In the genomic region with DNA sequence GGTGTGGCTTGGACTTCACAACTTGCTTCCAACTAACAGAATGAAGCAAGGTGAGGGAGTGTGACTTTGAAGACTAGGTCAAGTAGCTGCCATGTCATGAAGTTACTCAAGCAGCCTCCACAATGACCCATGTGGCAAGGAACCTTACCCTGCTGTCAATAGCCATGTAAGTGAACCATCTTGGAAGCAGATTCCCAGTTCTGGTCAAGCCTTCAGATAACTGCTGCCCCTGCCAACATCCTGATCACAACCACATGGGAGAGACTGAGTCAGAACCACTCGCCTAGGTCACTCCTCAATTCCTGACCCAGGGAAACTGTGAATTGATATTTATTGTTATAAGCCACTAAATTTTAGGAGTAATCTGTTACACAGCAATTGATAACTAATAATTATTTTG, we compare ENCODE assay signal across 16 cellular contexts. TPM values are rescaled to one million over a fixed set of nuclear protein-coding genes. Genes with fewer than 3 reads are reported as not detected.
DNase-seq lines count a peak whose midpoint lies in the region; ATAC-seq and TF ChIP-seq lines count a peak whose summit lies in the region.
"Had no signal": no experiment of that assay in that cellular context is flagged by ENCODE, and none has a peak within 500 bp of the region (broad histone marks: within the 10 kb centered on the region; RNA-seq: fewer than 3 reads in every experiment).

No MANE protein-coding gene starts in this region.

- H4K8ac ChIP-seq in neuronal stem cell (ENCODE audit: low read depth, low read length): no peak overlapping the region

- H2BK12ac ChIP-seq in neuronal stem cell (ENCODE audit: low read length): no peak overlapping the region

- no peaks in the 10 kb centered on the region for H3K9me3 ChIP-seq in neuronal stem cell (replicated peaks in 1 of 2; ENCODE audit: control insufficient read depth in 2 of 2, insufficient read depth in 1 of 2, low read depth in 1 of 2, low read length in 2 of 2)

- no peak for ATAC-seq in GM23338
- ATAC-seq in SK-N-SH treated with all-trans-retinoic acid at 6 μM for 48 hours: no peak
- ATAC-seq: GM12878, HCT116 had no signal

- H3K79me2 ChIP-seq in GM23338 (replicated peaks; ENCODE audit: insufficient read depth): peaks cover 51% of the 10 kb centered on the region

- H3K18ac ChIP-seq in neuronal stem cell (ENCODE audit: low read length): no peak overlapping the region

- no peaks in the 10 kb centered on the region; the same call in 2 of the 3 replicates for H3K9me3 Mint-ChIP-seq in GM23338

- peaks cover 6% of the 10 kb centered on the region for H3K79me1 ChIP-seq in neuronal stem cell (ENCODE audit: low read depth, low read length)

- no peaks in the 10 kb centered on the region for H3K36me3 ChIP-seq in GM23338 (ENCODE audit: insufficient read depth)
- H3K36me3 ChIP-seq in neuronal stem cell (replicated peaks in 1 of 2; ENCODE audit: control insufficient read depth in 2 of 2, insufficient read depth in 2 of 2, low read length in 2 of 2): peaks cover 0 to 52% of the 10 kb centered on the region in 2 donors

- H4K20me1 ChIP-seq in GM23338 (replicated peaks; ENCODE audit: insufficient read depth): peaks cover 8% of the 10 kb centered on the region

- no peak overlapping the region for H3K4me2 ChIP-seq in GM23338
- no peak overlapping the region for H3K4me2 ChIP-seq in neuronal stem cell (ENCODE audit: insufficient read depth, low read length, poor library complexity, severe bottlenecking)
- H3K4me2 ChIP-seq: BLaER1 had no signal

- no peak overlapping the region for H3K23ac ChIP-seq in neuronal stem cell (ENCODE audit: low read depth, low read length, poor library complexity)

- H3K4me1 ChIP-seq in GM23338 (ENCODE audit: insufficient read depth): no peaks in the 10 kb centered on the region
- no peaks in the 10 kb centered on the region for H3K4me1 ChIP-seq in neuronal stem cell (ENCODE audit: control insufficient read depth in 2 of 2, insufficient read depth in 1 of 2, low read depth in 1 of 2, low read length in 2 of 2)
- H3K4me1 ChIP-seq: BLaER1 had no signal

- H4K91ac ChIP-seq in neuronal stem cell (ENCODE audit: low read depth, low read length, poor library complexity): no peak overlapping the region

- H2BK120ac ChIP-seq in neuronal stem cell (ENCODE audit: low read depth, low read length): no peak overlapping the region

- 0 out of 2 replicates have a peak, but pooled peaks cover 2% of the 10 kb centered on the region for H3F3A ChIP-seq in GM23338 (replicated peaks; ENCODE audit: low read depth)

- TF ChIP-seq CTCF in AG10803 (conservative IDR thresholded peaks at IDR 0.05; ENCODE audit: low read length) (no peak), GM23338 (conservative IDR thresholded peaks at IDR 0.05; ENCODE audit: low read depth in 2 of 2) (no peak), fibroblast of mammary gland (conservative IDR thresholded peaks at IDR 0.05; ENCODE audit: control insufficient read depth, insufficient read depth, low read depth, low read length) (no peak)

- no peak overlapping the region for H3K4me3 Mint-ChIP-seq in GM23338

- no peaks in the 10 kb centered on the region for H3K9me2 ChIP-seq in GM23338 (ENCODE audit: insufficient read depth)

- no peak overlapping the region for H2AFZ ChIP-seq in GM23338
- H2AFZ ChIP-seq in neuronal stem cell (ENCODE audit: low read length): no peak overlapping the region

- H3K27me3 ChIP-seq in GM23338 (ENCODE audit: insufficient read depth) (no peaks in the 10 kb centered on the region), neuronal stem cell (ENCODE audit: control insufficient read depth in 3 of 3, insufficient read depth in 3 of 3, low read depth in 1 of 3, low read length in 3 of 3) (no peaks in the 10 kb centered on the region)
- H3K27me3 ChIP-seq: BLaER1 had no signal

- WGBS in neuronal stem cell (ENCODE audit: extremely low coverage in 2 of 2, insufficient read length in 2 of 2, insufficient replicate concordance in 1 of 2), 2 donors: no CpG with 5 or more reads among the region's 1 CpG

- H3K27ac ChIP-seq in GM23338 (ENCODE audit: low read depth): 0 out of 2 replicates have a peak overlapping the region, but pooled peaks have one; percentile 39
- H3K27ac ChIP-seq in neuronal stem cell (replicated peaks; ENCODE audit: low read length): no peak overlapping the region
- H3K27ac ChIP-seq: BLaER1, HL-60 had no signal

- no peak overlapping the region for H2BK5ac ChIP-seq in neuronal stem cell (ENCODE audit: low read length)

- no peak overlapping the region for H2BK15ac ChIP-seq in neuronal stem cell (ENCODE audit: low read length)

- H2AK5ac ChIP-seq in neuronal stem cell (ENCODE audit: low read depth, low read length): no peak overlapping the region

- no peak overlapping the region for H3K9ac ChIP-seq in neuronal stem cell (ENCODE audit: low read depth, low read length, poor library complexity)
- H3K9ac ChIP-seq: BLaER1 had no signal

- H3K36me3 Mint-ChIP-seq in GM23338 (ENCODE audit: low read depth): peaks cover 21% of the 10 kb centered on the region

- H3K4ac ChIP-seq in neuronal stem cell (ENCODE audit: low read length): no peak overlapping the region

- H3K27ac Mint-ChIP-seq in GM23338: no peak overlapping the region

- no peak overlapping the region for H3K4me3 ChIP-seq in AG10803 (ENCODE audit: low read length)
- H3K4me3 ChIP-seq in GM23338: no peak overlapping the region
- no peak overlapping the region for H3K4me3 ChIP-seq in fibroblast of mammary gland (ENCODE audit: control insufficient read depth, low read depth, low read length)
- no peak overlapping the region for H3K4me3 ChIP-seq in neuronal stem cell (ENCODE audit: low read length in 2 of 2)
- H3K4me3 ChIP-seq: BLaER1, GM12878 had no signal

- no peaks in the 10 kb centered on the region; the same call in 2 of the 3 replicates for H3K4me1 Mint-ChIP-seq in GM23338

- DNase-seq in AG10803 (ENCODE audit: low read depth) (peak; percentile 53), GM23338 (ENCODE audit: low spot score) (no peak), fibroblast of mammary gland (ENCODE audit: low read depth) (peak; percentile 51), neuronal stem cell (ENCODE audit: low spot score) (no peak), NCI-H226 (no peak), NCI-H1694 treated with DMSO at 0.1 percent for 48 hours (lab: John Stamatoyannopoulos, UW) (no peak)
- DNase-seq: ACHN, AML-193, DMS53, GF-D8, Karpas-422 had no signal

- H3K27me3 Mint-ChIP-seq in GM23338 (ENCODE audit: insufficient read depth, low read depth, poor library complexity): peaks cover 3% of the 10 kb centered on the region

- H3K14ac ChIP-seq in neuronal stem cell (ENCODE audit: low read length): no peak overlapping the region

TF ChIP-seq in GM23338, 12 proteins besides CTCF, POLR2A, EP300 and RAD21 (continues in another document):
- no peak for TF ChIP-seq EZH2 (IDR thresholded peaks at IDR 0.05; ENCODE audit: low read depth, unreplicated experiment)

TF ChIP-seq in SK-N-SH treated with all-trans-retinoic acid at 6 μM for 48 hours, 23 proteins besides CTCF, POLR2A, EP300 and RAD21 (continues in another document):
- no peak for TF ChIP-seq ZFP30 (CRISPR knock-in tag; IDR thresholded peaks at IDR 0.05)
- no peak for TF ChIP-seq ESRRG (CRISPR knock-in tag; IDR thresholded peaks at IDR 0.05)
- no peak for TF ChIP-seq CSRNP3 (CRISPR knock-in tag; IDR thresholded peaks at IDR 0.05)
- TF ChIP-seq SNAI2 (CRISPR knock-in tag; IDR thresholded peaks at IDR 0.05): no peak
- TF ChIP-seq ZNF565 (CRISPR knock-in tag; conservative IDR thresholded peaks at IDR 0.05; ENCODE audit: low read depth): no peak
- no peak for TF ChIP-seq TOX (CRISPR knock-in tag; IDR thresholded peaks at IDR 0.05; ENCODE audit: borderline replicate concordance)
- no peak for TF ChIP-seq POU6F1 (CRISPR knock-in tag; IDR thresholded peaks at IDR 0.05; ENCODE audit: borderline replicate concordance, low read depth)
- TF ChIP-seq GLIS3 (CRISPR knock-in tag; IDR thresholded peaks at IDR 0.05): no peak
- TF ChIP-seq BACH2 (CRISPR knock-in tag; IDR thresholded peaks at IDR 0.05; ENCODE audit: borderline replicate concordance): no peak
- TF ChIP-seq ARNTL (CRISPR knock-in tag; IDR thresholded peaks at IDR 0.05; ENCODE audit: borderline replicate concordance, low read depth): no peak

RNA-seq across cellular contexts. Expression of gene ZCCHC10, which starts 10.9 kb away (rescaled TPM):
- total RNA-seq in GM23338 (2014; rRNA removed; shearing (Covaris generic)): 25.3 and 29.2 TPM in 2 replicates
- 86.0 and 90.1 TPM in 2 replicates for polyA plus RNA-seq in GM23338 (2016; fragmentation: Nextera tagmentation; extraction: Ambion mirVana)
- polyA plus RNA-seq in neuronal stem cell (2013, experiment 1 of 2): 47.8 TPM
- 50.9 TPM for polyA plus RNA-seq in neuronal stem cell (2013, experiment 2 of 2)

RNA-seq across cellular contexts. Expression of gene HSPA4, which starts 36.3 kb away (rescaled TPM):
- 340 and 371 TPM in 2 replicates for total RNA-seq in GM23338 (2014; rRNA removed; shearing (Covaris generic))
- 288 and 343 TPM in 2 replicates for polyA plus RNA-seq in GM23338 (2016; fragmentation: Nextera tagmentation; extraction: Ambion mirVana)
- polyA plus RNA-seq in neuronal stem cell (2013, experiment 1 of 2): 102 TPM
- 103 TPM for polyA plus RNA-seq in neuronal stem cell (2013, experiment 2 of 2)

RNA-seq across cellular contexts. Expression of gene AFF4, which starts 52.0 kb away (rescaled TPM):
- total RNA-seq in GM23338 (2014; rRNA removed; shearing (Covaris generic)): 46.3 and 50.9 TPM in 2 replicates
- 25.2 and 31.3 TPM in 2 replicates for polyA plus RNA-seq in GM23338 (2016; fragmentation: Nextera tagmentation; extraction: Ambion mirVana)
- 24.6 TPM for polyA plus RNA-seq in neuronal stem cell (2013, experiment 1 of 2)
- polyA plus RNA-seq in neuronal stem cell (2013, experiment 2 of 2): 26.2 TPM

Comparison
In these comparisons a context has a peak if more than half of its experiments do, and no peak if none do; other contexts are left out.
1. DNase-seq: peak in AG10803 (single experiment) and fibroblast of mammary gland (single experiment); none in GM23338 (single experiment), neuronal stem cell (single experiment), NCI-H226 (single experiment) and NCI-H1694 treated with DMSO at 0.1 percent for 48 hours (single experiment).